1 cellular context compared by ENCODE assay signal in the genomic region with DNA sequence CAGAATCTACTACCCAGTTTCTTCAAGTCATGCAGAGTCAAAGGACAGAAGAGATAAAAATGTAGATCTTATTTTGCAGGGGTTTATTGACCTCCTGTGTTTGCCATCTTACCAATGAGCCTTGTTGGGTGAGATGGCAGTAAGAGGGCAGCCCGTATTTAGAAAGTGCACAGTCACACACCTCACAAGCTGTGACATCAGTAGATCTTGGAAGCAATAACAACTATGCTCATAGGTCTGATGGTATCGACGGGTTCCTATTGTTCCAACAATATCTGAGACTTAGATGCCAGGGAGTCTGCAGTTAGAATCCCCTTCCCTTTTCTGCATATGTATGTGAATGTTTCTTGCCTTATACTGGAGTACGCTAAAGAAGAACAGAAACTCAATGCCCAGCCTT.
TF ChIP-seq lines count a peak whose summit lies in the region.

No MANE protein-coding gene starts in this region.

TF ChIP-seq in GM23338, 12 proteins besides CTCF, POLR2A, EP300 and RAD21 (continued from another document):
- TF ChIP-seq, protein P1, sequence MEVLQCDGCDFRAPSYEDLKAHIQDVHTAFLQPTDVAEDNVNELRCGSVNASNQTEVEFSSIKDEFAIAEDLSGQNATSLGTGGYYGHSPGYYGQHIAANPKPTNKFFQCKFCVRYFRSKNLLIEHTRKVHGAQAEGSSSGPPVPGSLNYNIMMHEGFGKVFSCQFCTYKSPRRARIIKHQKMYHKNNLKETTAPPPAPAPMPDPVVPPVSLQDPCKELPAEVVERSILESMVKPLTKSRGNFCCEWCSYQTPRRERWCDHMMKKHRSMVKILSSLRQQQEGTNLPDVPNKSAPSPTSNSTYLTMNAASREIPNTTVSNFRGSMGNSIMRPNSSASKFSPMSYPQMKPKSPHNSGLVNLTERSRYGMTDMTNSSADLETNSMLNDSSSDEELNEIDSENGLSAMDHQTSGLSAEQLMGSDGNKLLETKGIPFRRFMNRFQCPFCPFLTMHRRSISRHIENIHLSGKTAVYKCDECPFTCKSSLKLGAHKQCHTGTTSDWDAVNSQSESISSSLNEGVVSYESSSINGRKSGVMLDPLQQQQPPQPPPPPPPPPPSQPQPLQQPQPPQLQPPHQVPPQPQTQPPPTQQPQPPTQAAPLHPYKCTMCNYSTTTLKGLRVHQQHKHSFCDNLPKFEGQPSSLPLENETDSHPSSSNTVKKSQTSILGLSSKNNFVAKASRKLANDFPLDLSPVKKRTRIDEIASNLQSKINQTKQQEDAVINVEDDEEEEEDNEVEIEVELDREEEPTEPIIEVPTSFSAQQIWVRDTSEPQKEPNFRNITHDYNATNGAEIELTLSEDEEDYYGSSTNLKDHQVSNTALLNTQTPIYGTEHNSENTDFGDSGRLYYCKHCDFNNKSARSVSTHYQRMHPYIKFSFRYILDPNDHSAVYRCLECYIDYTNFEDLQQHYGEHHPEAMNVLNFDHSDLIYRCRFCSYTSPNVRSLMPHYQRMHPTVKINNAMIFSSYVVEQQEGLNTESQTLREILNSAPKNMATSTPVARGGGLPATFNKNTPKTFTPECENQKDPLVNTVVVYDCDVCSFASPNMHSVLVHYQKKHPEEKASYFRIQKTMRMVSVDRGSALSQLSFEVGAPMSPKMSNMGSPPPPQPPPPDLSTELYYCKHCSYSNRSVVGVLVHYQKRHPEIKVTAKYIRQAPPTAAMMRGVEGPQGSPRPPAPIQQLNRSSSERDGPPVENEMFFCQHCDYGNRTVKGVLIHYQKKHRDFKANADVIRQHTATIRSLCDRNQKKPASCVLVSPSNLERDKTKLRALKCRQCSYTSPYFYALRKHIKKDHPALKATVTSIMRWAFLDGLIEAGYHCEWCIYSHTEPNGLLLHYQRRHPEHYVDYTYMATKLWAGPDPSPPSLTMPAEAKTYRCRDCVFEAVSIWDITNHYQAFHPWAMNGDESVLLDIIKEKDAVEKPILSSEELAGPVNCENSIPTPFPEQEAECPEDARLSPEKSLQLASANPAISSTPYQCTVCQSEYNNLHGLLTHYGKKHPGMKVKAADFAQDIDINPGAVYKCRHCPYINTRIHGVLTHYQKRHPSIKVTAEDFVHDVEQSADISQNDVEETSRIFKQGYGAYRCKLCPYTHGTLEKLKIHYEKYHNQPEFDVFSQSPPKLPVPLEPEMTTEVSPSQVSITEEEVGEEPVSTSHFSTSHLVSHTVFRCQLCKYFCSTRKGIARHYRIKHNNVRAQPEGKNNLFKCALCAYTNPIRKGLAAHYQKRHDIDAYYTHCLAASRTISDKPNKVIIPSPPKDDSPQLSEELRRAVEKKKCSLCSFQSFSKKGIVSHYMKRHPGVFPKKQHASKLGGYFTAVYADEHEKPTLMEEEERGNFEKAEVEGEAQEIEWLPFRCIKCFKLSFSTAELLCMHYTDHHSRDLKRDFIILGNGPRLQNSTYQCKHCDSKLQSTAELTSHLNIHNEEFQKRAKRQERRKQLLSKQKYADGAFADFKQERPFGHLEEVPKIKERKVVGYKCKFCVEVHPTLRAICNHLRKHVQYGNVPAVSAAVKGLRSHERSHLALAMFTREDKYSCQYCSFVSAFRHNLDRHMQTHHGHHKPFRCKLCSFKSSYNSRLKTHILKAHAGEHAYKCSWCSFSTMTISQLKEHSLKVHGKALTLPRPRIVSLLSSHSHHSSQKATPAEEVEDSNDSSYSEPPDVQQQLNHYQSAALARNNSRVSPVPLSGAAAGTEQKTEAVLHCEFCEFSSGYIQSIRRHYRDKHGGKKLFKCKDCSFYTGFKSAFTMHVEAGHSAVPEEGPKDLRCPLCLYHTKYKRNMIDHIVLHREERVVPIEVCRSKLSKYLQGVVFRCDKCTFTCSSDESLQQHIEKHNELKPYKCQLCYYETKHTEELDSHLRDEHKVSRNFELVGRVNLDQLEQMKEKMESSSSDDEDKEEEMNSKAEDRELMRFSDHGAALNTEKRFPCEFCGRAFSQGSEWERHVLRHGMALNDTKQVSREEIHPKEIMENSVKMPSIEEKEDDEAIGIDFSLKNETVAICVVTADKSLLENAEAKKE (CRISPR knock-in tag; IDR thresholded peaks at IDR 0.05), result no peak
- TF ChIP-seq EZH2 (IDR thresholded peaks at IDR 0.05; ENCODE audit: low read depth, unreplicated experiment), result no peak
- TF ChIP-seq, protein P2, sequence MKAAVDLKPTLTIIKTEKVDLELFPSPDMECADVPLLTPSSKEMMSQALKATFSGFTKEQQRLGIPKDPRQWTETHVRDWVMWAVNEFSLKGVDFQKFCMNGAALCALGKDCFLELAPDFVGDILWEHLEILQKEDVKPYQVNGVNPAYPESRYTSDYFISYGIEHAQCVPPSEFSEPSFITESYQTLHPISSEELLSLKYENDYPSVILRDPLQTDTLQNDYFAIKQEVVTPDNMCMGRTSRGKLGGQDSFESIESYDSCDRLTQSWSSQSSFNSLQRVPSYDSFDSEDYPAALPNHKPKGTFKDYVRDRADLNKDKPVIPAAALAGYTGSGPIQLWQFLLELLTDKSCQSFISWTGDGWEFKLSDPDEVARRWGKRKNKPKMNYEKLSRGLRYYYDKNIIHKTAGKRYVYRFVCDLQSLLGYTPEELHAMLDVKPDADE (IDR thresholded peaks at IDR 0.05), result no peak
- no peak for TF ChIP-seq JUNB (IDR thresholded peaks at IDR 0.05; ENCODE audit: unreplicated experiment)
- TF ChIP-seq ZNF114 (CRISPR knock-in tag; IDR thresholded peaks at IDR 0.05), result no peak
- no peak for TF ChIP-seq POLR2AphosphoS5 (IDR thresholded peaks at IDR 0.05; ENCODE audit: low read depth)
